ENCODE assay signal across 8 cellular contexts in genomic region chr2:69437751-69438154, GRCh38. TPM values are rescaled to one million over a fixed set of nuclear protein-coding genes. Genes with fewer than 3 reads are reported as not detected.
DNase-seq lines count a peak whose midpoint lies in the region; ATAC-seq and TF ChIP-seq lines count a peak whose summit lies in the region.

No MANE protein-coding gene starts in this region.

- H3K4me3 ChIP-seq in GM12864 (ENCODE audit: low read depth, low read length) (peak overlapping the region; percentile 72), mesenchymal stem cell (ENCODE audit: insufficient read depth in 1 of 2, low read depth in 1 of 2, low read length in 2 of 2) (peak overlapping the region; percentile 89 to 94)

- H2BK12ac ChIP-seq in mesenchymal stem cell (ENCODE audit: low read length in 2 of 2), result no peak overlapping the region

- no peak overlapping the region for H2AK5ac ChIP-seq in mesenchymal stem cell (ENCODE audit: low read length, severe bottlenecking)

- no peak overlapping the region for H2BK15ac ChIP-seq in mesenchymal stem cell (ENCODE audit: low read depth, poor library complexity, severe bottlenecking)

- no peaks in the 10 kb centered on the region for H3K36me3 ChIP-seq in mesenchymal stem cell (ENCODE audit: control insufficient read depth in 1 of 2, insufficient read depth in 2 of 2, low read depth in 1 of 2, low read length in 2 of 2)

- peaks cover 7% of the 10 kb centered on the region for H3K4me1 ChIP-seq in mesenchymal stem cell (ENCODE audit: control insufficient read depth, insufficient read depth, low read depth, low read length)

- H3K4ac ChIP-seq in mesenchymal stem cell (ENCODE audit: low read depth in 1 of 2, low read length in 2 of 2), result peak overlapping the region; percentile 2 to 93

- TF ChIP-seq CTCF in GM12864 (IDR thresholded peaks at IDR 0.05; ENCODE audit: low read depth, low read length, missing control alignments), result no peak

- ATAC-seq in HG02588 (IDR thresholded peaks at IDR 0.05; ENCODE audit: unreplicated experiment), result no peak

- peak overlapping the region; percentile 56 for H2AFZ ChIP-seq in mesenchymal stem cell (ENCODE audit: low read depth, low read length)

- WGBS in mesenchymal stem cell, result 85% methylated on average over 7 of the region's 7 CpGs

- H3K18ac ChIP-seq in mesenchymal stem cell (ENCODE audit: low read depth in 1 of 2, low read length in 2 of 2), result peak overlapping the region; percentile 22 to 87

- peak overlapping the region; percentile 100 for H3K27ac ChIP-seq in cingulate gyrus (ENCODE audit: low read depth, low read length)
- H3K27ac ChIP-seq in mesenchymal stem cell (ENCODE audit: low read length, poor library complexity, severe bottlenecking), result peak overlapping the region; percentile 69

- no peaks in the 10 kb centered on the region for H3K27me3 ChIP-seq in mesenchymal stem cell (ENCODE audit: control insufficient read depth in 1 of 2, insufficient read depth in 1 of 2, low read length in 2 of 2)

- H4K8ac ChIP-seq in mesenchymal stem cell (ENCODE audit: low read length), result peak overlapping the region; percentile 98

- peak overlapping the region; percentile 52 for H3K4me2 ChIP-seq in mesenchymal stem cell (ENCODE audit: low read length, poor library complexity, severe bottlenecking)

- no peaks in the 10 kb centered on the region for H3K9me3 ChIP-seq in mesenchymal stem cell (ENCODE audit: control insufficient read depth, low read length)

- peak overlapping the region; percentile 95 for H4K91ac ChIP-seq in mesenchymal stem cell (ENCODE audit: low read length)

- no peak overlapping the region for H3K14ac ChIP-seq in mesenchymal stem cell (ENCODE audit: low read length in 2 of 2)

- H3K79me1 ChIP-seq in mesenchymal stem cell (replicated peaks; ENCODE audit: low read length, poor library complexity, severe bottlenecking), result peaks cover 10% of the 10 kb centered on the region

- H2BK5ac ChIP-seq in mesenchymal stem cell (ENCODE audit: low read depth, low read length, poor library complexity, severe bottlenecking), result no peak overlapping the region

- H2BK120ac ChIP-seq in mesenchymal stem cell (ENCODE audit: low read depth, low read length), result no peak overlapping the region

- no peak overlapping the region for H3K23ac ChIP-seq in mesenchymal stem cell (ENCODE audit: low read length in 2 of 2)

- peak overlapping the region; percentile 95 for H3K9ac ChIP-seq in mesenchymal stem cell (ENCODE audit: low read length)

- DNase-seq in GM12864 (ENCODE audit: low read depth), result no peak
- peak; percentile 19 for DNase-seq in NCI-H1092 (lab: John Stamatoyannopoulos, UW)
- no peak for DNase-seq in mesenchymal stem cell
- peak; percentile 64 for DNase-seq in ureter (ENCODE audit: low spot score)
- no peak for DNase-seq in NCI-H2171 treated with DMSO at 0.1 percent for 48 hours (lab: John Stamatoyannopoulos, UW)
- DNase-seq in activated CD4-positive, CD25-positive, alpha-beta regulatory T cell (lab: John Stamatoyannopoulos, UW), result no peak

RNA-seq across cellular contexts. Expression of gene NFU1, which starts 0.5 kb away (rescaled TPM):
- 107 TPM for polyA plus RNA-seq in mesenchymal stem cell (2013, experiment 1 of 2)
- 109 TPM for polyA plus RNA-seq in mesenchymal stem cell (2013, experiment 2 of 2)
- total RNA-seq in ureter, result 39.4 TPM

RNA-seq across cellular contexts. Expression of gene GFPT1, which starts 50.7 kb away (rescaled TPM):
- polyA plus RNA-seq in mesenchymal stem cell (2013, experiment 1 of 2), result 49.1 TPM
- polyA plus RNA-seq in mesenchymal stem cell (2013, experiment 2 of 2), result 47.3 TPM
- total RNA-seq in ureter, result 55.3 TPM

Comparison
In these comparisons a context has a peak if more than half of its experiments do, and no peak if none do; other contexts are left out.
1. DNase-seq: peak in NCI-H1092 (single experiment) and ureter (single experiment); none in GM12864 (single experiment), mesenchymal stem cell (single experiment), NCI-H2171 treated with DMSO at 0.1 percent for 48 hours (single experiment) and activated CD4-positive, CD25-positive, alpha-beta regulatory T cell (0 of 4).